In the genomic region with DNA sequence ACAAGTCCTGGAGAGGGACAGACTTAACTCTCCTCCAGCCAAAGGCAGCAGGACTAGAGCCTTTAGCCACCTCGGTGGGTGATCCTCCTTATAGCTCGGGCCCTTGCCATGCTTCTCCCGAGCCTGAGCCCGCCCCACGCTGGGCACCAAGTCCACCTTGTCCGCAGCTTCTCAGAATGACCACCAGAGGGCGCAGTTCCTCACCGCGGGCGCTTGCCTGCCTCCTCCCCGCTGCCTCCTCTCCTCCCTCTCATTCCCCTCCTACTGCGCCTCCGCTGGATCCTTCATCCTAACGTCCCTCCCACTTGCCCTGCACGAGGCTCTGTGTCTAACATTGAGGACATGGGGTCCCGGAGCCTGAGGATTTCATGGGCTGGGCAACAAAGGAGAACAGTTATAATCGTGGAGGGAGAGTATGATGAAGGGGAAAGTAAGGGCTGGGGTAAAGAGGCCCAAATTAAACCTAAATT, we compare ENCODE assay signal across 8 cellular contexts. TPM values are rescaled to one million over a fixed set of nuclear protein-coding genes. Genes with fewer than 3 reads are reported as not detected.
DNase-seq lines count a peak whose midpoint lies in the region; ATAC-seq and TF ChIP-seq lines count a peak whose summit lies in the region.

No MANE protein-coding gene starts in this region.

- peak; percentile 90 for TF ChIP-seq CTCF in NB4 (IDR thresholded peaks at IDR 0.05; ENCODE audit: low read depth, low read length)
- peak; percentile 71 to 90 (median 82) for TF ChIP-seq CTCF in uterus (IDR thresholded peaks at IDR 0.05)

- H3K9me3 Mint-ChIP-seq in activated naive CD8-positive, alpha-beta T cell treated with anti-CD3 and anti-CD28 coated beads, Interleukin-2, amount 10 ng/mL, durations not matched to agents 7 days and 5 days: peaks cover 1% of the 10 kb centered on the region

- H3K4me1 ChIP-seq in uterus: no peaks in the 10 kb centered on the region

- no peaks in the 10 kb centered on the region for H3K36me3 ChIP-seq in uterus

- peaks cover 8% of the 10 kb centered on the region for H3K4me1 Mint-ChIP-seq in activated naive CD8-positive, alpha-beta T cell treated with anti-CD3 and anti-CD28 coated beads, Interleukin-2, amount 10 ng/mL, durations not matched to agents 7 days and 5 days

- H3K4me3 Mint-ChIP-seq in activated naive CD8-positive, alpha-beta T cell treated with anti-CD3 and anti-CD28 coated beads, Interleukin-2, amount 10 ng/mL, durations not matched to agents 7 days and 5 days: no peak overlapping the region

- ATAC-seq in activated naive CD8-positive, alpha-beta T cell treated with anti-CD3 and anti-CD28 coated beads, Interleukin-2, amount 10 ng/mL, durations not matched to agents 7 days and 5 days (ENCODE audit: low read depth): peak; percentile 92

- POLR2A ChIA-PET in activated naive CD8-positive, alpha-beta T cell treated with anti-CD3 and anti-CD28 coated beads, Interleukin-2, amount 10 ng/mL, durations not matched to agents 7 days and 5 days (lab: Charles Lee): interaction anchor here (0.5 kb wide), 1 partner anchor 10 kb away, joined by 4 read pairs; no protein-coding TSS in a partner anchor

- no peak overlapping the region for H3K27ac ChIP-seq in uterus

- H3K36me3 Mint-ChIP-seq in activated naive CD8-positive, alpha-beta T cell treated with anti-CD3 and anti-CD28 coated beads, Interleukin-2, amount 10 ng/mL, durations not matched to agents 7 days and 5 days: no peaks in the 10 kb centered on the region

- H3K27ac Mint-ChIP-seq in activated naive CD8-positive, alpha-beta T cell treated with anti-CD3 and anti-CD28 coated beads, Interleukin-2, amount 10 ng/mL, durations not matched to agents 7 days and 5 days: no peak overlapping the region

- H3K4me3 ChIP-seq in NB4 (ENCODE audit: low read depth, low read length) (no peak overlapping the region), uterus (peak overlapping the region in 1 of 2 donors; percentile 9)

- intact Hi-C loops in cardiac septum (cut with DNase I) (loop anchor here (5.0 kb wide), 2 partner anchors 86 to 159 kb away; no protein-coding TSS in a partner anchor), uterus (cut with DNase I; ENCODE audit: low total_unique reads) (no loop called here)

- H3K9me3 ChIP-seq in uterus: peaks cover 0 to 3% of the 10 kb centered on the region in 2 donors

- peaks cover 14% of the 10 kb centered on the region for H3K27me3 Mint-ChIP-seq in activated naive CD8-positive, alpha-beta T cell treated with anti-CD3 and anti-CD28 coated beads, Interleukin-2, amount 10 ng/mL, durations not matched to agents 7 days and 5 days

- DNase-seq in NCI-H524 (lab: John Stamatoyannopoulos, UW) (peak; percentile 45 to 63), NCI-H524 treated with DMSO at 0.1 percent for 48 hours (lab: John Stamatoyannopoulos, UW) (no peak), NB4 (ENCODE audit: low read depth) (peak; percentile 85), SKM-1 treated with dmso at 0.1 percent for 144 hours (lab: John Stamatoyannopoulos, UW; ENCODE audit: unreplicated experiment) (peak; percentile 78), cardiac septum (ENCODE audit: low spot score) (peak; percentile 91), pulmonary artery endothelial cell (ENCODE audit: low read depth, low spot score) (peak; percentile 37), uterus (peak; percentile 61 to 69)
- DNase-seq in activated naive CD8-positive, alpha-beta T cell treated with anti-CD3 and anti-CD28 coated beads, Interleukin-2, amount 10 ng/mL, durations not matched to agents 7 days and 5 days: peak; percentile 63

- no peaks in the 10 kb centered on the region for H3K27me3 ChIP-seq in uterus

- no peak for TF ChIP-seq POLR2A in NB4 (IDR thresholded peaks at IDR 0.05; ENCODE audit: extremely low read depth, insufficient read length)
- no peak for TF ChIP-seq POLR2A in uterus (IDR thresholded peaks at IDR 0.05)

RNA-seq across cellular contexts. Expression of a gene that starts 11.3 kb away (rescaled TPM):
- total RNA-seq in activated naive CD8-positive, alpha-beta T cell treated with anti-CD3 and anti-CD28 coated beads, Interleukin-2, amount 10 ng/mL, durations not matched to agents 7 days and 5 days: not detected
- total RNA-seq in cardiac septum: not detected
- not detected in 2 replicates for total RNA-seq in pulmonary artery endothelial cell
- under 1 TPM in 2 of 4 donors, not detected in 2; 0.29 to 0.62 TPM for total RNA-seq in uterus

RNA-seq across cellular contexts. Expression of a gene that starts 37.5 kb away (rescaled TPM):
- total RNA-seq in activated naive CD8-positive, alpha-beta T cell treated with anti-CD3 and anti-CD28 coated beads, Interleukin-2, amount 10 ng/mL, durations not matched to agents 7 days and 5 days: not detected
- total RNA-seq in cardiac septum (7.2 TPM), pulmonary artery endothelial cell (0.13 and 0.14 TPM in 2 replicates), uterus (10 to 100 TPM in 3 of 4 donors, 1 to 10 TPM in 1; 7.9 to 22.1 (median 14.4) TPM)
